Comparison of ENCODE assay signal across 10 cellular contexts in the genomic region with DNA sequence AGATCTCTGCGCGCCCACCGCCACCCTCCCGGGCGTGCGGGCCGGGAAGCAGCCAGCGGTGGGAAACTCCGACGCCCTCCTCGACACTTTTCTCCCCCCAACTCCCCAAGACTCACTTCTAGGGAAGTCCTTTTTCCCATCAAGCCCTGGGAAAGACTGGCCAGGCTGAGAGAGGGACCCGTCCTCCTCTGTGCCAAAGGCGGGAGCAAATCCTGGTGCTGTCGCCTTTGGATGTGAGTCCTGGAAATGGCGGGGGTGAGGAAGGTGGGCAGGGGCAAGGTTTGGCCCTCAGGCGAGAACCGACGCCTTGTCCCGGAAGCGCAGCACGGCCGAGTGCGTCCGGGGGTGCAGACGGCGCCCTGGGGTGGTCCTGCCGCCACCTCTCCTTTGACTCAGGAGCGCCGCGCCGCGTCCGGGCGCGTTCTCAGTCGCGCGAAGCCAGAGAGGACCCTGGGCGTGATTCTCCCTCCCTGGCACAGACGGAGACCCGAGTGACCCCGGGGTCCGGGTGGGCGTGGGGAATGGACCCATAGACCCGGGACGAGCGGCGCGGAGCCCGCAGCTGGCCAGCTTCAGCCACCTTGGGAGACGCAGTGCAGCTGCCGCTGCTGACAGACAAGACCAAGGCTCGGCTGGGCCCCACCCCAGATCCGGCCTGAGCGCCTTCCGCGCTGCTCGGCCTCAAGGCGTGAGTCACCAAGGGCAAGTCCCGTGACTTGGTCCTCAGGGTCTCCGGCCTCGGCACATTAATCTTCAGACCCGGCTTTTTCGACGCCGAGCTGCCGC. TPM values are rescaled to one million over a fixed set of nuclear protein-coding genes. Genes with fewer than 3 reads are reported as not detected.
DNase-seq lines count a peak whose midpoint lies in the region; ATAC-seq, FAIRE-seq and TF ChIP-seq lines count a peak whose summit lies in the region.
"Had no signal": no experiment of that assay in that cellular context is flagged by ENCODE, and none has a peak within 500 bp of the region (broad histone marks: within the 10 kb centered on the region; RNA-seq: fewer than 3 reads in every experiment).

No MANE protein-coding gene starts in this region.

- FAIRE-seq in GM12878 (lab: Jason Lieb, UNC) (peak; percentile 7), small intestine (lab: Jason Lieb, UNC) (no peak)
- FAIRE-seq: islet of Langerhans had no signal

- TF ChIP-seq CTCF in Peyer's patch (IDR thresholded peaks at IDR 0.05) (peak in 4 of 6 experiments; percentile 16 to 48 (median 22)), GM12878 (IDR thresholded peaks at IDR 0.05 in 2 of 3, conservative IDR thresholded peaks at IDR 0.05 in 1 of 3; ENCODE audit: control insufficient read depth in 2 of 3, extremely low read depth in 1 of 3, insufficient read depth in 1 of 3, low read depth in 3 of 3, low read length in 3 of 3) (peak; percentile 46 to 59 (median 49))

- peaks cover 3 to 75% (median 25%) of the 10 kb centered on the region in 4 donors for H3K4me1 ChIP-seq in Peyer's patch
- peaks cover 29% of the 10 kb centered on the region for H3K4me1 ChIP-seq in GM12878 (ENCODE audit: control insufficient read depth, insufficient read depth, low read length)
- H3K4me1 ChIP-seq in small intestine (ENCODE audit: control insufficient read depth in 2 of 2, insufficient read depth in 1 of 2, low read depth in 1 of 2, low read length in 1 of 2), result peaks cover 3 to 6% of the 10 kb centered on the region in 2 donors

- H3K36me3 ChIP-seq in Peyer's patch (peaks cover 0 to 13% (median 0%) of the 10 kb centered on the region in 3 donors), GM12878 (ENCODE audit: control insufficient read depth in 2 of 2, insufficient read depth in 2 of 2, low read length in 1 of 2) (peaks cover 0 to 7% of the 10 kb centered on the region in 2 experiments; a peak in 1 of 4 replicates), small intestine (ENCODE audit: control insufficient read depth in 2 of 2, insufficient read depth in 2 of 2, low read length in 2 of 2) (no peaks in the 10 kb centered on the region)

- in situ Hi-C loops in GM12878 (cut with MboI), result no loop called here

- RAD21 ChIA-PET in GM12878 (lab: Charles Lee; ENCODE audit: unreplicated experiment), result interaction anchor here (0.7 to 3.3 kb wide), 5 partner anchors 27 to 88 kb away, joined by 3 to 21 read pairs (median 3); a partner anchor contains a TSS

- BruUV-seq in GM12878 (replicated peaks; lab: Mats Ljungman, UMichigan), result no TSS peak

- peak; percentile 36 for ATAC-seq in HG02642 (IDR thresholded peaks at IDR 0.05; ENCODE audit: poor library complexity, unreplicated experiment)
- peak; percentile 73 for ATAC-seq in GM12878

- POLR2A ChIA-PET in GM12878 (lab: Charles Lee), result interaction anchor here (0.6 to 2.2 kb wide), 11 partner anchors 20 to 112 kb away, joined by 3 to 10 read pairs (median 5); a partner anchor contains a TSS

- CTCF ChIA-PET in GM12878 (lab: Yijun Ruan, JAX), result interaction anchor here (0.8 to 13.9 kb wide), 13 partner anchors 10 to 333 kb away, joined by 3 to 231 read pairs (median 5); a partner anchor contains a TSS

- peak overlapping the region; percentile 37 to 85 (median 54) for H3K4me3 ChIP-seq in Peyer's patch
- peak overlapping the region; percentile 73 for H3K4me3 ChIP-seq in GM12878
- peak overlapping the region; percentile 62 to 85 for H3K4me3 ChIP-seq in small intestine (ENCODE audit: low read depth in 1 of 2, low read length in 2 of 2)

- 4% methylated on average over 67 of the region's 67 CpGs for WGBS in GM12878 (ENCODE audit: insufficient coverage, insufficient replicate concordance, low lambda C conversion rate, missing lambda C conversion rate)
- 0 to 2% (median 2%) methylated on average over 62 to 67 of the region's 67 CpGs for WGBS in small intestine, 3 donors

- H3K79me2 ChIP-seq in GM12878 (ENCODE audit: control insufficient read depth, insufficient read depth, low read length), result peaks cover 12% of the 10 kb centered on the region

- H3K27ac ChIP-seq in Peyer's patch, result peak overlapping the region; percentile 67 to 94 (median 91)
- H3K27ac ChIP-seq in GM12878 (ENCODE audit: control insufficient read depth, insufficient read depth), result no peak overlapping the region
- H3K27ac ChIP-seq in small intestine (ENCODE audit: low read depth in 1 of 2, low read length in 1 of 2), result peak overlapping the region; percentile 94 to 97

- 0 out of 2 replicates have a peak, but pooled peaks have one; percentile 19 for TF ChIP-seq RAD21 in GM12878 (IDR thresholded peaks at IDR 0.05; ENCODE audit: insufficient read depth, low read depth, low read length)

- peak; percentile 77 for DNase-seq in NCI-H82 (lab: John Stamatoyannopoulos, UW)
- DNase-seq in NCI-H82 treated with DMSO at 0.1 percent for 48 hours (lab: John Stamatoyannopoulos, UW; ENCODE audit: unreplicated experiment), result no peak
- peak; percentile 67 to 93 (median 91) for DNase-seq in Peyer's patch
- no peak for DNase-seq in GM12878 (ENCODE audit: low read depth, low spot score)
- peak; percentile 69 for DNase-seq in iPS-NIHi11 (ENCODE audit: low spot score)
- peak; percentile 91 for DNase-seq in small intestine
- DNase-seq in DMS114 treated with DMSO at 0.1 percent for 48 hours (lab: John Stamatoyannopoulos, UW; ENCODE audit: unreplicated experiment), result no peak
- DNase-seq: DND-41 had no signal

- intact Hi-C loops in GM12878 (cut with micrococcal nuclease; ENCODE audit: unreplicated experiment), result loop anchor here (2.0 kb wide), 1 partner anchor 20 kb away; a partner anchor contains a TSS

- H3K9ac ChIP-seq in GM12878 (ENCODE audit: control insufficient read depth, insufficient read depth, low read length), result peak overlapping the region; percentile 55

- H2AFZ ChIP-seq in GM12878 (ENCODE audit: control insufficient read depth, low read depth, low read length), result peak overlapping the region; percentile 85

- TF ChIP-seq POLR2A in Peyer's patch (IDR thresholded peaks at IDR 0.05), result peak; percentile 92
- peak; percentile 83 for TF ChIP-seq POLR2A in GM12878 (IDR thresholded peaks at IDR 0.05; ENCODE audit: low read depth, low read length)

- H3K27me3 ChIP-seq in Peyer's patch (no peaks in the 10 kb centered on the region), GM12878 (replicated peaks in 1 of 2; ENCODE audit: control insufficient read depth in 2 of 2, insufficient read depth in 2 of 2, low read length in 1 of 2) (peaks cover 14 to 24% of the 10 kb centered on the region in 2 experiments; a peak in 3 of 4 replicates), small intestine (ENCODE audit: control insufficient read depth in 2 of 2, insufficient read depth in 2 of 2, low read length in 2 of 2) (no peaks in the 10 kb centered on the region)

- H3K4me2 ChIP-seq in GM12878 (ENCODE audit: control insufficient read depth, insufficient read depth), result peak overlapping the region; percentile 93

- SMC1A ChIA-PET in GM12878 (lab: Charles Lee; ENCODE audit: uncharacterized antibody, unreplicated experiment), result interaction anchor here (1.2 to 7.0 kb wide), 10 partner anchors 14 to 90 kb away, joined by 3 to 71 read pairs (median 6); a partner anchor contains a TSS

- no peaks in the 10 kb centered on the region for H4K20me1 ChIP-seq in GM12878 (ENCODE audit: control insufficient read depth, insufficient read depth)

- H3K9me3 ChIP-seq in Peyer's patch, result no peaks in the 10 kb centered on the region
- no peaks in the 10 kb centered on the region for H3K9me3 ChIP-seq in GM12878 (replicated peaks; ENCODE audit: control insufficient read depth, insufficient read depth, low read length)
- H3K9me3 ChIP-seq in small intestine (ENCODE audit: control insufficient read depth, low read depth), result no peaks in the 10 kb centered on the region

- TF ChIP-seq EP300 in GM12878 (IDR thresholded peaks at IDR 0.05; ENCODE audit: borderline replicate concordance in 1 of 2, control insufficient read depth in 1 of 2, low read depth in 2 of 2, low read length in 2 of 2), result no peak

RNA-seq across cellular contexts. Expression of a gene that starts 3.5 kb away (rescaled TPM):
- total RNA-seq in Peyer's patch (1 to 10 TPM in 3 of 4 donors, not detected in 1; 2.8 to 6.9 (median 6.8) TPM), GM12878 (2014; rRNA removed) (0.98 and 4.0 TPM in 2 replicates), GM12878 (2014; rRNA removed; fragmentation: Illumina TruSeq; extraction: Trizol) (0.22 and 0.46 TPM in 2 replicates), GM12878 (2021) (0.88 and 1.2 TPM in 2 replicates)
- total RNA-seq in GM12878 (2013; cell fraction: nucleolus; rRNA removed), result 4.3 and 4.6 TPM in 2 replicates
- polyA plus RNA-seq in GM12878 (2011; ENCODE audit: low read depth), result not detected
- polyA plus RNA-seq in GM12878 (2011; rRNA removed) (0.13 and 0.15 TPM in 2 replicates), GM12878 (2014; fragmentation: Illumina TruSeq; extraction: Trizol) (0.32 and 0.89 TPM in 2 replicates), GM12878 (2014; fragmentation: Nextera tagmentation; extraction: Ambion mirVana) (under 1 TPM; 0.08 to 0.09 TPM), GM12878 (2014; rRNA removed) (1.3 and 1.4 TPM in 2 replicates), GM12878 (2016; fragmentation: Nextera tagmentation; extraction: Ambion mirVana) (under 1 TPM; 0.20 to 0.88 TPM), small intestine (1 to 10 TPM; 2.3 to 5.8 (median 4.9) TPM)
- 0.15 and 0.30 TPM in 2 replicates for polyA plus RNA-seq in GM12878 (2011; cell fraction: cytosol; rRNA removed)
- polyA plus RNA-seq in GM12878 (2011; cell fraction: nucleus; rRNA removed), result 0.57 and 1.2 TPM in 2 replicates
- polyA plus RNA-seq in GM12878 (2012), result 0.49 and 0.74 TPM in 2 replicates
- 0.46 TPM in 1 of 2 replicates, not detected in the other for polyA minus RNA-seq in GM12878 (2011; rRNA and poly(A)+ RNA removed)
- polyA minus RNA-seq in GM12878 (2011; cell fraction: cytosol; rRNA and poly(A)+ RNA removed), result not detected in 2 replicates
- polyA minus RNA-seq in GM12878 (2011; cell fraction: nucleus; rRNA and poly(A)+ RNA removed), result 1.5 and 1.8 TPM in 2 replicates

RNA-seq across cellular contexts. Expression of a gene that starts 4.6 kb away (rescaled TPM):
- total RNA-seq in Peyer's patch, result 10 to 100 TPM; 14.0 to 18.9 (median 16.2) TPM
- total RNA-seq in GM12878 (2013; cell fraction: nucleolus; rRNA removed), result 16.4 and 81.1 TPM in 2 replicates
- 26.6 and 27.4 TPM in 2 replicates for total RNA-seq in GM12878 (2014; rRNA removed)
- total RNA-seq in GM12878 (2014; rRNA removed; fragmentation: Illumina TruSeq; extraction: Trizol), result 23.1 and 23.4 TPM in 2 replicates
- total RNA-seq in GM12878 (2021), result 25.8 and 27.4 TPM in 2 replicates
- 10.0 TPM for polyA plus RNA-seq in GM12878 (2011; ENCODE audit: low read depth)
- 23.9 and 36.3 TPM in 2 replicates for polyA plus RNA-seq in GM12878 (2011; rRNA removed)
- polyA plus RNA-seq in GM12878 (2011; cell fraction: cytosol; rRNA removed), result 42.4 and 49.0 TPM in 2 replicates
- 38.4 TPM in 2 replicates for polyA plus RNA-seq in GM12878 (2011; cell fraction: nucleus; rRNA removed)
- polyA plus RNA-seq in GM12878 (2012), result 20.6 and 26.3 TPM in 2 replicates
- 23.0 and 25.9 TPM in 2 replicates for polyA plus RNA-seq in GM12878 (2014; fragmentation: Illumina TruSeq; extraction: Trizol)
- 10 to 100 TPM; 42.5 to 50.8 TPM for polyA plus RNA-seq in GM12878 (2014; fragmentation: Nextera tagmentation; extraction: Ambion mirVana)
- 27.6 and 28.1 TPM in 2 replicates for polyA plus RNA-seq in GM12878 (2014; rRNA removed)
- 10 to 100 TPM; 25.6 to 27.4 TPM for polyA plus RNA-seq in GM12878 (2016; fragmentation: Nextera tagmentation; extraction: Ambion mirVana)
- polyA minus RNA-seq in GM12878 (2011; rRNA and poly(A)+ RNA removed), result 38.1 and 42.1 TPM in 2 replicates
- 16.4 and 21.1 TPM in 2 replicates for polyA minus RNA-seq in GM12878 (2011; cell fraction: cytosol; rRNA and poly(A)+ RNA removed)
- 11.6 and 20.5 TPM in 2 replicates for polyA minus RNA-seq in GM12878 (2011; cell fraction: nucleus; rRNA and poly(A)+ RNA removed)
- 10 to 100 TPM; 13.2 to 21.0 (median 16.6) TPM for polyA plus RNA-seq in small intestine

RNA-seq across cellular contexts. Expression of a gene that starts 11.3 kb away (rescaled TPM):
- total RNA-seq in Peyer's patch (1 to 10 TPM in 2 of 4 donors, under 1 TPM in 1, not detected in 1; 0.53 to 1.7 (median 1.7) TPM), GM12878 (2014; rRNA removed) (3.2 and 3.7 TPM in 2 replicates), GM12878 (2014; rRNA removed; fragmentation: Illumina TruSeq; extraction: Trizol) (1.3 and 1.4 TPM in 2 replicates), GM12878 (2021) (5.3 and 5.5 TPM in 2 replicates)
- not detected in 2 replicates for total RNA-seq in GM12878 (2013; cell fraction: nucleolus; rRNA removed)
- polyA plus RNA-seq in GM12878 (2011; ENCODE audit: low read depth), result not detected
- polyA plus RNA-seq in GM12878 (2011; rRNA removed) (not detected in 2 replicates), GM12878 (2014; fragmentation: Illumina TruSeq; extraction: Trizol) (0.11 and 0.90 TPM in 2 replicates), GM12878 (2014; fragmentation: Nextera tagmentation; extraction: Ambion mirVana) (under 1 TPM; 0.06 to 0.13 TPM), GM12878 (2014; rRNA removed) (4.4 and 5.7 TPM in 2 replicates), GM12878 (2016; fragmentation: Nextera tagmentation; extraction: Ambion mirVana) (1 to 10 TPM; 3.6 to 3.8 TPM), small intestine (1 to 10 TPM in 1 of 3 donors, not detected in 2; 5.4 TPM)
- not detected in 2 replicates for polyA plus RNA-seq in GM12878 (2011; cell fraction: cytosol; rRNA removed)
- not detected in 2 replicates for polyA plus RNA-seq in GM12878 (2011; cell fraction: nucleus; rRNA removed)
- 0.17 and 0.42 TPM in 2 replicates for polyA plus RNA-seq in GM12878 (2012)
- polyA minus RNA-seq in GM12878 (2011; rRNA and poly(A)+ RNA removed), result not detected in 2 replicates
- polyA minus RNA-seq in GM12878 (2011; cell fraction: cytosol; rRNA and poly(A)+ RNA removed), result not detected in 2 replicates
- not detected in 2 replicates for polyA minus RNA-seq in GM12878 (2011; cell fraction: nucleus; rRNA and poly(A)+ RNA removed)

RNA-seq across cellular contexts. Expression of a gene that starts 20.0 kb away (rescaled TPM):
- total RNA-seq in Peyer's patch, result 10 to 100 TPM; 42.9 to 79.5 (median 65.2) TPM
- 49.7 and 59.4 TPM in 2 replicates for total RNA-seq in GM12878 (2013; cell fraction: nucleolus; rRNA removed)
- total RNA-seq in GM12878 (2014; rRNA removed), result 19.2 and 19.6 TPM in 2 replicates
- 13.5 and 14.3 TPM in 2 replicates for total RNA-seq in GM12878 (2014; rRNA removed; fragmentation: Illumina TruSeq; extraction: Trizol)
- total RNA-seq in GM12878 (2021), result 27.3 and 30.5 TPM in 2 replicates
- polyA plus RNA-seq in GM12878 (2011; ENCODE audit: low read depth), result 10.8 TPM
- polyA plus RNA-seq in GM12878 (2011; rRNA removed), result 19.6 and 27.8 TPM in 2 replicates
- polyA plus RNA-seq in GM12878 (2011; cell fraction: cytosol; rRNA removed), result 33.2 and 37.2 TPM in 2 replicates
- 134 and 151 TPM in 2 replicates for polyA plus RNA-seq in GM12878 (2011; cell fraction: nucleus; rRNA removed)
- 19.7 and 22.2 TPM in 2 replicates for polyA plus RNA-seq in GM12878 (2012)
- 21.5 and 26.1 TPM in 2 replicates for polyA plus RNA-seq in GM12878 (2014; fragmentation: Illumina TruSeq; extraction: Trizol)
- 1 to 10 TPM; 6.5 to 7.2 TPM for polyA plus RNA-seq in GM12878 (2014; fragmentation: Nextera tagmentation; extraction: Ambion mirVana)
- 32.7 and 34.9 TPM in 2 replicates for polyA plus RNA-seq in GM12878 (2014; rRNA removed)
- polyA plus RNA-seq in GM12878 (2016; fragmentation: Nextera tagmentation; extraction: Ambion mirVana), result 10 to 100 TPM; 25.7 to 27.7 TPM
- 19.7 and 27.5 TPM in 2 replicates for polyA minus RNA-seq in GM12878 (2011; rRNA and poly(A)+ RNA removed)
- 6.1 and 8.0 TPM in 2 replicates for polyA minus RNA-seq in GM12878 (2011; cell fraction: cytosol; rRNA and poly(A)+ RNA removed)
- 25.3 and 35.9 TPM in 2 replicates for polyA minus RNA-seq in GM12878 (2011; cell fraction: nucleus; rRNA and poly(A)+ RNA removed)
- 10 to 100 TPM; 20.1 to 30.4 (median 23.8) TPM for polyA plus RNA-seq in small intestine

RNA-seq across cellular contexts. Expression of a gene that starts 20.1 kb away (rescaled TPM):
- total RNA-seq in Peyer's patch (100 to 1,000 TPM in 1 of 4 donors, 10 to 100 TPM in 3; 60.6 to 132 (median 94.7) TPM), GM12878 (2014; rRNA removed) (16.3 and 16.9 TPM in 2 replicates), GM12878 (2014; rRNA removed; fragmentation: Illumina TruSeq; extraction: Trizol) (10.6 and 10.9 TPM in 2 replicates), GM12878 (2021) (7.6 and 15.7 TPM in 2 replicates)
- 77.0 and 88.9 TPM in 2 replicates for total RNA-seq in GM12878 (2013; cell fraction: nucleolus; rRNA removed)
- polyA plus RNA-seq in GM12878 (2011; ENCODE audit: low read depth), result 2.5 TPM
- polyA plus RNA-seq in GM12878 (2011; rRNA removed) (2.2 and 5.0 TPM in 2 replicates), GM12878 (2014; fragmentation: Illumina TruSeq; extraction: Trizol) (5.2 and 7.1 TPM in 2 replicates), GM12878 (2014; fragmentation: Nextera tagmentation; extraction: Ambion mirVana) (1 to 10 TPM in 1 of 2 experiments, under 1 TPM in 1; 0.93 to 1.5 TPM), GM12878 (2014; rRNA removed) (12.5 and 14.8 TPM in 2 replicates), GM12878 (2016; fragmentation: Nextera tagmentation; extraction: Ambion mirVana) (1 to 10 TPM; 8.2 to 9.9 TPM), small intestine (10 to 100 TPM in 1 of 3 donors, 1 to 10 TPM in 2; 4.1 to 10.0 (median 6.7) TPM)
- polyA plus RNA-seq in GM12878 (2011; cell fraction: cytosol; rRNA removed), result 4.2 and 6.1 TPM in 2 replicates
- 16.3 and 24.7 TPM in 2 replicates for polyA plus RNA-seq in GM12878 (2011; cell fraction: nucleus; rRNA removed)
- polyA plus RNA-seq in GM12878 (2012), result 4.5 TPM in 2 replicates
- polyA minus RNA-seq in GM12878 (2011; rRNA and poly(A)+ RNA removed), result 19.2 and 38.1 TPM in 2 replicates
- 4.5 and 5.1 TPM in 2 replicates for polyA minus RNA-seq in GM12878 (2011; cell fraction: cytosol; rRNA and poly(A)+ RNA removed)
- 33.6 and 56.7 TPM in 2 replicates for polyA minus RNA-seq in GM12878 (2011; cell fraction: nucleus; rRNA and poly(A)+ RNA removed)

Comparison
In these comparisons a context has a peak if more than half of its experiments do, and no peak if none do; other contexts are left out.
1. DNase-seq: peak in NCI-H82 (single experiment), Peyer's patch (3 of 3), iPS-NIHi11 (single experiment) and small intestine (single experiment); none in NCI-H82 treated with DMSO at 0.1 percent for 48 hours (single experiment), GM12878 (single experiment) and DMS114 treated with DMSO at 0.1 percent for 48 hours (single experiment).
2. Peak in every context shown above with its lines, with median percentiles within 50 percentile points of each other: H3K4me3 ChIP-seq.